ENCODE assay signal across 26 cellular contexts in genomic region chr10:87702973-87703294, GRCh38. TPM values are rescaled to one million over a fixed set of nuclear protein-coding genes. Genes with fewer than 3 reads are reported as not detected.
A peak's percentile ranks its signal among the peaks of the same experiment; 100 is the strongest.
DNase-seq lines count a peak whose midpoint lies in the region; ATAC-seq, FAIRE-seq and TF ChIP-seq lines count a peak whose summit lies in the region.
"Had no signal": no experiment of that assay in that cellular context is flagged by ENCODE, and none has a peak within 500 bp of the region (broad histone marks: within the 10 kb centered on the region; RNA-seq: fewer than 3 reads in every experiment).

No MANE protein-coding gene starts in this region.

- H3K4me2 ChIP-seq in A549 = no peak overlapping the region

- in situ Hi-C loops in brain microvascular endothelial cell (cut with HindIII; ENCODE audit: low pct_ligation_motif_present, low sequenced_read_pairs) = no loop called here

- no peak overlapping the region for H3K9ac ChIP-seq in liver (ENCODE audit: low read depth in 1 of 2, low read length in 2 of 2)

- no peak for FAIRE-seq in A549 (lab: Jason Lieb, UNC)
- FAIRE-seq in small intestine (lab: Jason Lieb, UNC) = no peak
- FAIRE-seq: RCC 7860 had no signal

- CTCF ChIA-PET in A549 (lab: Yijun Ruan, JAX) = no interaction called here

- TF ChIP-seq EP300 in A549 (IDR thresholded peaks at IDR 0.05) = no peak

- TF ChIP-seq CTCF in A549 (IDR thresholded peaks at IDR 0.05) = no peak
- TF ChIP-seq CTCF in adrenal gland (IDR thresholded peaks at IDR 0.05) = no peak
- TF ChIP-seq CTCF in liver (IDR thresholded peaks at IDR 0.05; ENCODE audit: low read depth, low read length, missing input control) = no peak
- no peak for TF ChIP-seq CTCF in brain microvascular endothelial cell (IDR thresholded peaks at IDR 0.05; ENCODE audit: low read depth, low read length, missing control alignments)

- TF ChIP-seq RAD21 in A549 (conservative IDR thresholded peaks at IDR 0.05 in 1 of 2, IDR thresholded peaks at IDR 0.05 in 1 of 2) (no peak), liver (IDR thresholded peaks at IDR 0.05) (peak; percentile 44 to 45)

- H3K27me3 ChIP-seq in adrenal gland (no peaks in the 10 kb centered on the region), liver (ENCODE audit: control insufficient read depth in 4 of 4, insufficient read depth in 4 of 4, low read length in 3 of 4) (no peaks in the 10 kb centered on the region), small intestine (ENCODE audit: control insufficient read depth in 2 of 2, insufficient read depth in 2 of 2, low read length in 2 of 2) (no peaks in the 10 kb centered on the region), brain microvascular endothelial cell (replicated peaks) (no peaks in the 10 kb centered on the region)
- H3K27me3 ChIP-seq: SJSA1 had no signal

- POLR2A ChIA-PET in A549 (lab: Yijun Ruan, JAX) = no interaction called here

- H3K4me3 ChIP-seq in A549 = no peak overlapping the region
- no peak overlapping the region for H3K4me3 ChIP-seq in adrenal gland
- H3K4me3 ChIP-seq in liver (ENCODE audit: low read depth in 1 of 3, low read length in 3 of 3) = no peak overlapping the region
- H3K4me3 ChIP-seq in small intestine (ENCODE audit: low read depth in 1 of 2, low read length in 2 of 2) = no peak overlapping the region
- H3K4me3 ChIP-seq in brain microvascular endothelial cell (ENCODE audit: low read depth, low read length) = no peak overlapping the region
- H3K4me3 ChIP-seq: SJSA1 had no signal

- peaks cover 0 to 5% of the 10 kb centered on the region in 2 donors for H3K36me3 ChIP-seq in adrenal gland (replicated peaks in 1 of 2)
- peaks cover 0 to 4% (median 0%) of the 10 kb centered on the region in 4 donors for H3K36me3 ChIP-seq in liver (ENCODE audit: control insufficient read depth in 4 of 4, insufficient read depth in 3 of 4, low read depth in 1 of 4, low read length in 3 of 4)
- no peaks in the 10 kb centered on the region for H3K36me3 ChIP-seq in small intestine (ENCODE audit: control insufficient read depth in 2 of 2, insufficient read depth in 2 of 2, low read length in 2 of 2)
- peaks cover 15% of the 10 kb centered on the region for H3K36me3 ChIP-seq in brain microvascular endothelial cell (replicated peaks)

- ATAC-seq in A549 = peak in 1 of 2 experiments; percentile 39; a peak in 1 of 6 replicates
- ATAC-seq: CD8-positive, alpha-beta T cell; Right ventricle myocardium inferior had no signal

- no peak for TF ChIP-seq POLR2A in A549 (IDR thresholded peaks at IDR 0.05; ENCODE audit: low read length)
- TF ChIP-seq POLR2A in adrenal gland (IDR thresholded peaks at IDR 0.05) = no peak

- 81% methylated on average over 4 of the region's 4 CpGs for WGBS in A549 (ENCODE audit: missing lambda C conversion rate)
- WGBS in adrenal gland, 4 donors = 83 to 97% (median 92%) methylated on average over 1 to 4 of the region's 4 CpGs
- 39% methylated on average over 4 of the region's 4 CpGs for WGBS in liver
- 53 to 84% (median 72%) methylated on average over 4 of the region's 4 CpGs for WGBS in small intestine, 3 donors

- intact Hi-C loops in adrenal gland (cut with DNase I) = no loop called here

- H3K9me3 ChIP-seq in A549 = no peaks in the 10 kb centered on the region
- H3K9me3 ChIP-seq in adrenal gland (replicated peaks in 1 of 3) = no peaks in the 10 kb centered on the region
- H3K9me3 ChIP-seq in liver (ENCODE audit: control insufficient read depth in 4 of 4, low read length in 3 of 4) = no peaks in the 10 kb centered on the region
- no peaks in the 10 kb centered on the region for H3K9me3 ChIP-seq in small intestine (ENCODE audit: control insufficient read depth, low read depth)
- H3K9me3 ChIP-seq: SJSA1 had no signal

- no peak for DNase-seq in A549 (ENCODE audit: low read depth in 1 of 2, low spot score in 1 of 2)
- no peak for DNase-seq in adrenal gland
- peak; percentile 76 for DNase-seq in small intestine
- no peak for DNase-seq in brain microvascular endothelial cell
- DNase-seq in NCI-H2171 treated with DMSO at 0.1 percent for 48 hours (lab: John Stamatoyannopoulos, UW) = no peak
- no peak for DNase-seq in activated CD8-positive, alpha-beta memory T cell treated with anti-CD3 and anti-CD28 coated beads, Interleukin-2, amount 50 U/mL, for 4 hours
- no peak for DNase-seq in stimulated activated CD4-positive, alpha-beta T cell treated with anti-CD3 and anti-CD28 coated beads, Interleukin-2, amount 100 ng/mL, for 24 hours
- DNase-seq: C1 segment of cervical spinal cord; Calu3; CD8-positive, alpha-beta T cell; DMS53; EL; GF-D8; MM.1S; NCI-H1092; NCI-H1436 treated with DMSO at 0.1 percent for 48 hours; NCI-H2029 treated with DMSO at 0.1 percent for 48 hours; NCI-H345; NCI-H524 treated with DMSO at 0.1 percent for 48 hours; NCI-H82 had no signal

- peak overlapping the region; percentile 55 to 71; a peak in 3 of 6 replicates for H3K27ac ChIP-seq in A549
- peak overlapping the region in 3 of 5 donors; percentile 38 to 91 (median 85) for H3K27ac ChIP-seq in adrenal gland
- peak overlapping the region; percentile 85 to 91 for H3K27ac ChIP-seq in liver (ENCODE audit: low read depth in 1 of 2, low read length in 2 of 2)
- H3K27ac ChIP-seq in small intestine (ENCODE audit: low read depth in 1 of 2, low read length in 1 of 2) = no peak overlapping the region
- H3K27ac ChIP-seq in brain microvascular endothelial cell = no peak overlapping the region
- H3K27ac ChIP-seq: 22Rv1, SJSA1 had no signal

- H3K4me1 ChIP-seq in A549 = peaks cover 64% of the 10 kb centered on the region
- H3K4me1 ChIP-seq in adrenal gland (replicated peaks in 1 of 2) = peaks cover 16 to 55% of the 10 kb centered on the region in 2 donors
- H3K4me1 ChIP-seq in liver (ENCODE audit: control insufficient read depth in 4 of 4, insufficient read depth in 4 of 4, low read length in 3 of 4) = peaks cover 0 to 37% (median 20%) of the 10 kb centered on the region in 4 donors
- peaks cover 0 to 4% of the 10 kb centered on the region in 2 donors for H3K4me1 ChIP-seq in small intestine (ENCODE audit: control insufficient read depth in 2 of 2, insufficient read depth in 1 of 2, low read depth in 1 of 2, low read length in 1 of 2)

TF ChIP-seq in A549, 52 proteins besides CTCF, POLR2A, EP300 and RAD21 (continues in another document):
- TF ChIP-seq TFCP2L1 (CRISPR knock-in tag; IDR thresholded peaks at IDR 0.05) = no peak
- no peak for TF ChIP-seq CEBPB (IDR thresholded peaks at IDR 0.05)
- TF ChIP-seq ZC3H11A (IDR thresholded peaks at IDR 0.05) = no peak
- no peak for TF ChIP-seq USF2 (IDR thresholded peaks at IDR 0.05)
- TF ChIP-seq CBX8 (IDR thresholded peaks at IDR 0.05) = no peak
- TF ChIP-seq RFX5 (IDR thresholded peaks at IDR 0.05) = no peak
- TF ChIP-seq HOXB13 (CRISPR knock-in tag; IDR thresholded peaks at IDR 0.05; ENCODE audit: low read depth) = no peak
- no peak for TF ChIP-seq CHD2 (IDR thresholded peaks at IDR 0.05; ENCODE audit: low read length, partially characterized antibody)

TF ChIP-seq in liver, 16 proteins besides CTCF, POLR2A, EP300 and RAD21 (continues in another document):
- TF ChIP-seq FOXA1 (IDR thresholded peaks at IDR 0.05) (no peak), SP1 (IDR thresholded peaks at IDR 0.05) (peak; percentile 96), HNF4G (IDR thresholded peaks at IDR 0.05) (peak; percentile 68), ZBTB33 (IDR thresholded peaks at IDR 0.05) (peak; percentile 73)
- TF ChIP-seq, protein P1, sequence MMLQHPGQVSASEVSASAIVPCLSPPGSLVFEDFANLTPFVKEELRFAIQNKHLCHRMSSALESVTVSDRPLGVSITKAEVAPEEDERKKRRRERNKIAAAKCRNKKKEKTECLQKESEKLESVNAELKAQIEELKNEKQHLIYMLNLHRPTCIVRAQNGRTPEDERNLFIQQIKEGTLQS (IDR thresholded peaks at IDR 0.05) = no peak
- TF ChIP-seq, protein P2, sequence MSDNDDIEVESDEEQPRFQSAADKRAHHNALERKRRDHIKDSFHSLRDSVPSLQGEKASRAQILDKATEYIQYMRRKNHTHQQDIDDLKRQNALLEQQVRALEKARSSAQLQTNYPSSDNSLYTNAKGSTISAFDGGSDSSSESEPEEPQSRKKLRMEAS (IDR thresholded peaks at IDR 0.05) = peak; percentile 85

RNA-seq across cellular contexts. Expression of gene PAPSS2, which starts 43.3 kb away (rescaled TPM):
- polyA plus RNA-seq in A549 (2011; rRNA removed) (27.7 and 37.9 TPM in 2 replicates), A549 (2017; fragmentation: RNase III; extraction: RNeasy Plus Mini Kit Qiagen cat#74134 plus additional on column Dnase treatment) (29.0 to 32.9 TPM (median 32.8 TPM) in 3 replicates), adrenal gland (100 to 1,000 TPM in 1 of 3 donors, 10 to 100 TPM in 2; 55.0 to 463 (median 72.3) TPM), liver (10 to 100 TPM; 55.6 to 63.0 TPM), small intestine (10 to 100 TPM; 28.4 to 78.9 (median 37.3) TPM)
- polyA plus RNA-seq in A549 (2012; cell fraction: cytosol; rRNA removed) = 13.5 and 18.1 TPM in 2 replicates
- polyA plus RNA-seq in A549 (2012; cell fraction: nucleus; rRNA removed) = 10.8 and 14.7 TPM in 2 replicates
- 19.2 and 22.8 TPM in 2 replicates for polyA minus RNA-seq in A549 (2011; rRNA and poly(A)+ RNA removed)
- total RNA-seq in adrenal gland (100 to 1,000 TPM; 182 to 775 (median 243) TPM), liver (10 to 100 TPM; 24.3 to 86.5 TPM)
- total RNA-seq: CD8-positive, alpha-beta T cell; OCI-LY7 had no signal

Comparison
In these comparisons a context has a peak if more than half of its experiments do, and no peak if none do; other contexts are left out.
1. H3K27ac ChIP-seq: peak in A549 (2 of 2), adrenal gland (3 of 5) and liver (2 of 2); none in small intestine (0 of 2) and brain microvascular endothelial cell (single experiment).